8 cellular contexts compared by ENCODE assay signal in the genomic region with DNA sequence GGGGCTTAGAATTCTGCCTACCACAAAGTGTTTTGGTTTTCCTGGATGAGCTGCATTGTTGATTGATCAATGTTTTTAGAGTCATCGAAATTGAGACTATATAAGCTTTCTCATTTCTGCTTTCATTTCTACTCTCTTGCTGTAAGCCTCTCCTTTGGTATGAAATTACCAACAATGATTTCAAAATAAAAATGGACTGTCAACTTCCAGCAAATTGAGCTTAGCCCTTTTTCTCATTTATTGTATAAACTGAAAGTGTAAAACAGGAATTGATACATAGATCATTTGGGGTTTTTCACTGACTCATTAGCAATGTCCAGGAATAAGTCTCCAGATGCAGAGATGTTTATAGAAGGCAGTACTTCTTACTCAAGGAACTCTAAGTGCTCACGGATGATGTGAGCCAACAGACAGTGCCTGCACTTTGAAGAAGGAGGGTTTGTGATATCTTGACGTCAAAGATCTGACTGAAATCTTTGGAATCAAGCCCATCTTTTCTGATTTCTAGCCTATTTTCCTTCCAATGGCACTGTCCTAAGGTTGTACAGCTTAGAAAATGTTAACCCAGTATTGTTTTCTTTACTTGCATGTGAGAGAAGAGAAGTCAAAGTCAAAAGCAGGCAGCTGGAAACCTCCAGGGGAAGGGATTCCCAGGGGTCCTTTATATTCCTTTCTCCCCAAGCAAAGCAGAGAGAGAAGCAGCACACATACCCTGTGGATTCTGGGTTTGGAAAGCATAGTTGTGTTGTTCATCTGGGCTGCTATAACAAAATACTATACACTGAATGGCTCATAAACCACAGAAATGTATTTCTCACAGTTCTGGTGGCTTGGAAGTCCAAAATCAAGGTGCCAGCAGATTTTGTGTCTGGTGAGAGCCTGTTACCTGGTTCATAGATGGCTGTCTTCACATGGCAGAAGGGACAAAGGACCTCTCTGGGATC. TPM values are rescaled to one million over a fixed set of nuclear protein-coding genes. Genes with fewer than 3 reads are reported as not detected.
DNase-seq lines count a peak whose midpoint lies in the region; ATAC-seq, FAIRE-seq and TF ChIP-seq lines count a peak whose summit lies in the region.

No MANE protein-coding gene starts in this region.

- H3K4me3 ChIP-seq in muscle layer of colon (ENCODE audit: low read depth in 1 of 2, low read length in 2 of 2) (no peak overlapping the region), ovary (no peak overlapping the region)

- no peaks in the 10 kb centered on the region for H3K9me3 Mint-ChIP-seq in HFFc6
- no peaks in the 10 kb centered on the region for H3K9me3 Mint-ChIP-seq in T-helper 2 cell treated with Interferon-gamma antibody and Interleukin-4, amounts not matched to agents 5 μg/mL and 100 μg/mL, for 36 hours

- no peaks in the 10 kb centered on the region for H3K9me3 ChIP-seq in muscle layer of colon (ENCODE audit: low read length)
- no peaks in the 10 kb centered on the region for H3K9me3 ChIP-seq in ovary

- H3K4me1 ChIP-seq in muscle layer of colon (ENCODE audit: insufficient read depth, low read length) = peaks cover 17% of the 10 kb centered on the region
- no peaks in the 10 kb centered on the region for H3K4me1 ChIP-seq in ovary (ENCODE audit: insufficient read depth)

- no peak for TF ChIP-seq CTCF in HFFc6 (IDR thresholded peaks at IDR 0.05)
- no peak for TF ChIP-seq CTCF in ovary (IDR thresholded peaks at IDR 0.05)

- no peak for ATAC-seq in GM18520 (IDR thresholded peaks at IDR 0.05; ENCODE audit: unreplicated experiment)

- no peak for DNase-seq in GM12891 (ENCODE audit: insufficient read length, low spot score)
- DNase-seq in HFFc6 = peak; percentile 52
- DNase-seq in T-helper 2 cell treated with Interferon-gamma antibody and Interleukin-4, amounts not matched to agents 5 μg/mL and 100 μg/mL, for 36 hours (ENCODE audit: low spot score) = no peak
- no peak for DNase-seq in cerebellar cortex (ENCODE audit: low spot score)
- no peak for DNase-seq in ovary
- no peak for DNase-seq in stimulated activated CD8-positive, alpha-beta memory T cell treated with anti-CD3 and anti-CD28 coated beads, Interleukin-4, amount 100 ng/mL, for 48 hours

- WGBS in ovary, 3 donors = 22 to 35% (median 26%) methylated on average over 3 of the region's 3 CpGs

- no peaks in the 10 kb centered on the region for H3K27me3 ChIP-seq in muscle layer of colon (ENCODE audit: control insufficient read depth in 1 of 2, insufficient read depth in 2 of 2, low read length in 2 of 2)
- H3K27me3 ChIP-seq in ovary = no peaks in the 10 kb centered on the region

- TF ChIP-seq POLR2A in GM12891 (IDR thresholded peaks at IDR 0.05; ENCODE audit: low read depth, low read length) (no peak), ovary (IDR thresholded peaks at IDR 0.05) (no peak)

- intact Hi-C loops in ovary (cut with DNase I) = no loop called here

- peaks cover 70% of the 10 kb centered on the region for H3K4me1 Mint-ChIP-seq in HFFc6 (ENCODE audit: low read depth)
- peaks cover 91% of the 10 kb centered on the region for H3K4me1 Mint-ChIP-seq in T-helper 2 cell treated with Interferon-gamma antibody and Interleukin-4, amounts not matched to agents 5 μg/mL and 100 μg/mL, for 36 hours (ENCODE audit: low read depth)

- H3K9ac ChIP-seq in muscle layer of colon (ENCODE audit: low read length) = no peak overlapping the region

- FAIRE-seq in GM12891 (lab: Jason Lieb, UNC) = no peak

- no peaks in the 10 kb centered on the region for H3K36me3 Mint-ChIP-seq in HFFc6 (ENCODE audit: low read depth)
- no peaks in the 10 kb centered on the region for H3K36me3 Mint-ChIP-seq in T-helper 2 cell treated with Interferon-gamma antibody and Interleukin-4, amounts not matched to agents 5 μg/mL and 100 μg/mL, for 36 hours (ENCODE audit: low read depth)

- peak overlapping the region; percentile 67 for H3K4me3 Mint-ChIP-seq in HFFc6
- peak overlapping the region; percentile 66 for H3K4me3 Mint-ChIP-seq in T-helper 2 cell treated with Interferon-gamma antibody and Interleukin-4, amounts not matched to agents 5 μg/mL and 100 μg/mL, for 36 hours

- no peak for TF ChIP-seq EP300 in ovary (IDR thresholded peaks at IDR 0.05)

- no peaks in the 10 kb centered on the region for H3K36me3 ChIP-seq in muscle layer of colon (ENCODE audit: insufficient read depth, low read length)
- no peaks in the 10 kb centered on the region for H3K36me3 ChIP-seq in ovary

- H3K27ac ChIP-seq in muscle layer of colon (ENCODE audit: low read depth, low read length) (peak overlapping the region; percentile 82), ovary (no peak overlapping the region)

- peak overlapping the region; percentile 83 for H3K27ac Mint-ChIP-seq in HFFc6
- peak overlapping the region; percentile 93 for H3K27ac Mint-ChIP-seq in T-helper 2 cell treated with Interferon-gamma antibody and Interleukin-4, amounts not matched to agents 5 μg/mL and 100 μg/mL, for 36 hours

- H3K27me3 Mint-ChIP-seq in HFFc6 (ENCODE audit: insufficient read depth) = no peaks in the 10 kb centered on the region
- no peaks in the 10 kb centered on the region for H3K27me3 Mint-ChIP-seq in T-helper 2 cell treated with Interferon-gamma antibody and Interleukin-4, amounts not matched to agents 5 μg/mL and 100 μg/mL, for 36 hours (ENCODE audit: low read depth)

TF ChIP-seq in GM12891, 5 proteins besides CTCF, POLR2A, EP300 and RAD21:
- TF ChIP-seq SPI1 (IDR thresholded peaks at IDR 0.05; ENCODE audit: low read depth, low read length) (peak; percentile 86), TAF1 (IDR thresholded peaks at IDR 0.05; ENCODE audit: low read depth, low read length) (no peak)
TF ChIP-seq in GM12891: peak in this region for 1.

RNA-seq across cellular contexts. Expression of gene PCNX1, which starts 19.8 kb away (rescaled TPM):
- 7.6 TPM for polyA plus RNA-seq in GM12891 (2012; ENCODE audit: low read depth, missing spikeins)
- total RNA-seq in HFFc6 (2021; fragmentation: NEBNext Ultra II Directional; extraction: Animal tissue kit (Norgen Biotek cat#: 25700)) = 10 to 100 TPM; 35.1 to 49.6 (median 41.1) TPM
- total RNA-seq in ovary = 100 to 1,000 TPM in 1 of 7 donors, 10 to 100 TPM in 6; 49.5 to 101 (median 74.3) TPM
- polyA plus RNA-seq in ovary = 10 to 100 TPM; 13.3 to 31.6 TPM
